ENCODE assay signal across 9 cellular contexts in genomic region chr15:71575474-71576045, GRCh38.
DNase-seq lines count a peak whose midpoint lies in the region; ATAC-seq and TF ChIP-seq lines count a peak whose summit lies in the region.
"Had no signal": no experiment of that assay in that cellular context is flagged by ENCODE, and none has a peak within 500 bp of the region (broad histone marks: within the 10 kb centered on the region; RNA-seq: fewer than 3 reads in every experiment).

No MANE protein-coding gene starts in this region.

- DNase-seq in GM10266 (ENCODE audit: extremely low spot score) (no peak), NAMALWA (ENCODE audit: low spot score) (peak; percentile 29), coronary artery (ENCODE audit: low spot score) (no peak), retinal pigment epithelial cell (ENCODE audit: low read depth) (no peak), hepatic stellate cell (ENCODE audit: low spot score) (no peak)
- DNase-seq in stimulated activated naive CD4-positive, alpha-beta T cell treated with Interleukin-2 at 50 U/mL for 16 hours (lab: John Stamatoyannopoulos, UW), result no peak
- DNase-seq: central memory CD4-positive, alpha-beta T cell; mesenchymal stem cell had no signal

- no peak for ATAC-seq in HG02981 (IDR thresholded peaks at IDR 0.05; ENCODE audit: unreplicated experiment)

- TF ChIP-seq CTCF in GM10266 (IDR thresholded peaks at IDR 0.05; ENCODE audit: control insufficient read depth, insufficient read depth, low read depth, missing control alignments), result peak; percentile 23
- TF ChIP-seq CTCF in coronary artery (IDR thresholded peaks at IDR 0.05), result peak; percentile 19
- TF ChIP-seq CTCF in retinal pigment epithelial cell (conservative IDR thresholded peaks at IDR 0.05; ENCODE audit: low read depth, low read length), result peak; percentile 66

- no peak overlapping the region for H3K27ac ChIP-seq in coronary artery

- H3K4me3 ChIP-seq in coronary artery (no peak overlapping the region), retinal pigment epithelial cell (ENCODE audit: low read length) (no peak overlapping the region)
